29 cellular contexts compared by ENCODE assay signal in the genomic region with DNA sequence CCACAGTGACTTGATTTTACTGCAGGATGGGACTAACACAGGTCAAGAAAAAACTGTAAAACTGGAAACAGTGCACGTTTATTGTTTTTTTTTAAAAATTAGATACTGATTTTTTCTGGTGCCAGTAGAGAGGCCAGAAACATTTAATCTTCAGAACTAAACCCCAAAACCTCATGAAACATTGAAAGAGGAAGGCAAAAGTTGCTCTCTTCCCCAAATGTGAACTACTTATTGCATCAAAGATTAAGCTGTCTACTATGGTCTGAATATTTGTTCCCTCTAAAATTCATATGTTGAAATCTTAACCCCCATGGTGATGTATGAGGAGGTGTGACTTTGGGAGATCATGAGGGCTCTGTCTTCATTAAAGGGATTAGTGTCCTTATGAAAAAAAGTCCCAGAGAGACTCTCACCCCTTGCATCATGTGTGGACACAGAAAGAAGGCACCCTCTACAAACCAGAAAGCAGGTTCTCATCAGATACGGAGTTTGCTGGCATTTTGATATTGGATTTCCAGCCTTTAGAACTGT. TPM values are rescaled to one million over a fixed set of nuclear protein-coding genes. Genes with fewer than 3 reads are reported as not detected.
DNase-seq lines count a peak whose midpoint lies in the region; ATAC-seq and TF ChIP-seq lines count a peak whose summit lies in the region.
"Had no signal": no experiment of that assay in that cellular context is flagged by ENCODE, and none has a peak within 500 bp of the region (broad histone marks: within the 10 kb centered on the region; RNA-seq: fewer than 3 reads in every experiment).

No MANE protein-coding gene starts in this region.

- intact Hi-C loops in CD14-positive monocyte (cut with micrococcal nuclease) = no loop called here
- intact Hi-C loops in testis (cut with DNase I; ENCODE audit: low total_unique reads) = no loop called here

- peaks cover 0 to 3% of the 10 kb centered on the region in 2 donors for H3K9me3 ChIP-seq in lung (ENCODE audit: control insufficient read depth in 2 of 2, insufficient read depth in 1 of 2, low read length in 1 of 2)
- H3K9me3 ChIP-seq in testis = no peaks in the 10 kb centered on the region
- H3K9me3 ChIP-seq: sigmoid colon, stomach, thyroid gland had no signal

- H3K36me3 ChIP-seq in lung (ENCODE audit: control insufficient read depth in 2 of 2, insufficient read depth in 2 of 2, low read length in 2 of 2) = no peaks in the 10 kb centered on the region
- H3K36me3 ChIP-seq in testis (ENCODE audit: low read depth, missing control alignments) = no peaks in the 10 kb centered on the region
- H3K36me3 ChIP-seq: sigmoid colon, stomach, thyroid gland, WERI-Rb-1 had no signal

- peaks cover 0 to 34% of the 10 kb centered on the region in 2 donors for H3K4me1 ChIP-seq in lung (ENCODE audit: control insufficient read depth in 2 of 2, insufficient read depth in 2 of 2, low read length in 2 of 2)
- H3K4me1 ChIP-seq in testis = no peaks in the 10 kb centered on the region
- H3K4me1 ChIP-seq: parathyroid adenoma, thyroid gland had no signal

- H3K27ac Mint-ChIP-seq in CD14-positive monocyte = peak overlapping the region; percentile 95 to 99 (median 97)
- H3K27ac Mint-ChIP-seq in immature natural killer cell = no peak overlapping the region
- H3K27ac Mint-ChIP-seq: activated naive CD4-positive, alpha-beta T cell treated with anti-CD3 and anti-CD28 coated beads, Interleukin-2, amount 50 U/mL, for 24 hours; memory B cell had no signal

- H3K36me3 Mint-ChIP-seq in CD14-positive monocyte = peaks cover 0 to 3% of the 10 kb centered on the region in 2 donors
- no peaks in the 10 kb centered on the region for H3K36me3 Mint-ChIP-seq in immature natural killer cell
- H3K36me3 Mint-ChIP-seq: activated naive CD4-positive, alpha-beta T cell treated with anti-CD3 and anti-CD28 coated beads, Interleukin-2, amount 50 U/mL, for 24 hours; memory B cell had no signal

- no peak for TF ChIP-seq CTCF in CD14-positive monocyte (IDR thresholded peaks at IDR 0.05)
- TF ChIP-seq CTCF in lung (IDR thresholded peaks at IDR 0.05; ENCODE audit: control extremely low read depth, extremely low read depth) = no peak
- no peak for TF ChIP-seq CTCF in testis (IDR thresholded peaks at IDR 0.05)

- H3K27me3 ChIP-seq in lung (ENCODE audit: control insufficient read depth, insufficient read depth) (no peaks in the 10 kb centered on the region), testis (no peaks in the 10 kb centered on the region)
- H3K27me3 ChIP-seq: hepatocyte, sigmoid colon, stomach, thyroid gland had no signal

- peaks cover 0 to 10% (median 5%) of the 10 kb centered on the region in 7 donors for H3K9me3 Mint-ChIP-seq in CD14-positive monocyte
- H3K9me3 Mint-ChIP-seq in immature natural killer cell = peaks cover 0 to 7% (median 0%) of the 10 kb centered on the region in 6 donors
- H3K9me3 Mint-ChIP-seq: activated naive CD4-positive, alpha-beta T cell treated with anti-CD3 and anti-CD28 coated beads, Interleukin-2, amount 50 U/mL, for 24 hours; memory B cell had no signal

- TF ChIP-seq POLR2A in testis (IDR thresholded peaks at IDR 0.05) = no peak

- H3K4me3 Mint-ChIP-seq in CD14-positive monocyte (peak overlapping the region in 1 of 2 donors; percentile 53), immature natural killer cell (no peak overlapping the region)
- H3K4me3 Mint-ChIP-seq: activated naive CD4-positive, alpha-beta T cell treated with anti-CD3 and anti-CD28 coated beads, Interleukin-2, amount 50 U/mL, for 24 hours; memory B cell; neural crest cell had no signal

- WGBS in lung, 2 donors = 51 to 63% methylated on average over 2 of the region's 2 CpGs
- WGBS in testis, 2 donors = 74 to 76% methylated on average over 2 of the region's 2 CpGs

- H3K4me1 Mint-ChIP-seq in CD14-positive monocyte (peaks cover 67% of the 10 kb centered on the region), immature natural killer cell (no peaks in the 10 kb centered on the region)
- H3K4me1 Mint-ChIP-seq: activated naive CD4-positive, alpha-beta T cell treated with anti-CD3 and anti-CD28 coated beads, Interleukin-2, amount 50 U/mL, for 24 hours; memory B cell had no signal

- H3K27ac ChIP-seq in lung (ENCODE audit: low read depth in 1 of 2, low read length in 1 of 2) = peak overlapping the region in 1 of 2 donors; percentile 64
- H3K27ac ChIP-seq in testis = no peak overlapping the region
- H3K27ac ChIP-seq: hepatocyte, parathyroid adenoma, thyroid gland, WERI-Rb-1 had no signal

- H3K27me3 Mint-ChIP-seq in CD14-positive monocyte (ENCODE audit: low read depth in 3 of 3) = no peaks in the 10 kb centered on the region
- H3K27me3 Mint-ChIP-seq in immature natural killer cell (ENCODE audit: low read depth in 3 of 3) = peaks cover 0 to 3% (median 2%) of the 10 kb centered on the region in 3 donors
- H3K27me3 Mint-ChIP-seq: activated naive CD4-positive, alpha-beta T cell treated with anti-CD3 and anti-CD28 coated beads, Interleukin-2, amount 50 U/mL, for 24 hours; memory B cell had no signal

- DNase-seq in CD14-positive monocyte (ENCODE audit: low spot score) (peak; percentile 52), MV-4-11 (lab: John Stamatoyannopoulos, UW) (peak; percentile 99), SKM-1 (lab: John Stamatoyannopoulos, UW; ENCODE audit: unreplicated experiment) (peak; percentile 75), lung (ENCODE audit: low spot score) (no peak), testis (no peak), immature natural killer cell (no peak)
- DNase-seq: activated CD4-positive, alpha-beta T cell treated with anti-CD3 and anti-CD28 coated beads for 48 hours; activated CD8-positive, alpha-beta memory T cell treated with anti-CD3 and anti-CD28 coated beads for 24 hours; activated T-cell treated with anti-CD3 and anti-CD28 coated beads for 4 hours; DMS79 treated with DMSO at 0.1 percent for 48 hours; GDM1; NCI-H1092 treated with DMSO at 0.1 percent for 48 hours; NCI-H187 treated with DMSO at 0.1 percent for 48 hours; NCI-H2171; SHP77 treated with DMSO at 0.1 percent for 48 hours; sigmoid colon; stimulated activated CD4-positive, alpha-beta T cell treated with anti-CD3 and anti-CD28 coated beads, Interleukin-12 subunit alpha, Interleukin-12 subunit beta, amount 100 ng/mL, for 4 hours; stimulated activated CD4-positive, alpha-beta T cell treated with anti-CD3 and anti-CD28 coated beads, Interleukin-2, amount 100 ng/mL, for 48 hours; stomach; T1000; thyroid gland; WERI-Rb-1 had no signal

- H3K4me3 ChIP-seq in lung (no peak overlapping the region), testis (no peak overlapping the region)
- H3K4me3 ChIP-seq: hepatocyte, sigmoid colon, stomach, thyroid gland had no signal

- ATAC-seq in lung (ENCODE audit: insufficient read depth, low FRiP score) (peak; percentile 47), GM21619 (IDR thresholded peaks at IDR 0.05; ENCODE audit: unreplicated experiment) (no peak)
- ATAC-seq: HCT116 had no signal

RNA-seq across cellular contexts. Expression of gene SLC8A1, which starts 28.2 kb away (rescaled TPM):
- 10 to 100 TPM; 16.9 to 18.2 TPM for polyA plus RNA-seq in CD14-positive monocyte
- 10 to 100 TPM; 30.5 to 34.7 TPM for total RNA-seq in lung
- 1 to 10 TPM; 1.2 to 6.4 TPM for polyA plus RNA-seq in lung
- total RNA-seq in testis = 1 to 10 TPM; 1.4 to 3.2 TPM
- polyA plus RNA-seq in testis (ENCODE audit: insufficient read depth, low read depth, low replicate concordance) = 3.6 TPM
- under 1 TPM; 0.01 to 0.34 (median 0.11) TPM for polyA plus RNA-seq in immature natural killer cell

Comparison
In these comparisons a context has a peak if more than half of its experiments do, and no peak if none do; other contexts are left out.
1. DNase-seq: peak in CD14-positive monocyte (single experiment), MV-4-11 (single experiment) and SKM-1 (single experiment); none in lung (single experiment), testis (single experiment) and immature natural killer cell (0 of 3).
2. H3K27ac Mint-ChIP-seq: peak in CD14-positive monocyte (7 of 7); none in immature natural killer cell (0 of 6).